1 cellular context compared by ENCODE assay signal in genomic region chr6:45566882-45567281, GRCh38.
TF ChIP-seq lines count a peak whose summit lies in the region.

No MANE protein-coding gene starts in this region.

TF ChIP-seq in SK-N-SH, 30 proteins besides CTCF, POLR2A, EP300 and RAD21 (continued from another document):
- no peak for TF ChIP-seq REST (IDR thresholded peaks at IDR 0.05; ENCODE audit: low read depth, low read length)
